In the genomic region with DNA sequence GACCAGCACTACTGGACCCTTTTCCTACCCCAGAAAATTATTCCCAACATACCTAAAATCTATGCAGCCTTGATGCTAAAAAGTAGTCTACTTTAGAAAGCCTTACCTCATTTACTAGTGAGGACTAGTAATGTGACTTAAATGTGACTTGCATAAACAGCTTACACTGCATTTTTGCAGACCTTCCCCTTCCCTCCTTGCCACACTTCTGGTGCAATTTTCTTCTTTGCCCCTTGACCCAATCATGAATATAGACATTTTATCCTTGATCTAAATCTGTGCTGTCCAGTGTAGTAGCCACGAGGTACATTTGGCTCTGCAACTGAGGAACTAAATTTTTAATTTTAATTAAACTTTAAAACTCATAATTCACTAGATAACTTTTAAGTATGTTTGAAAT, we compare ENCODE assay signal across 18 cellular contexts. TPM values are rescaled to one million over a fixed set of nuclear protein-coding genes. Genes with fewer than 3 reads are reported as not detected.
DNase-seq lines count a peak whose midpoint lies in the region; ATAC-seq and TF ChIP-seq lines count a peak whose summit lies in the region.
"Had no signal": no experiment of that assay in that cellular context is flagged by ENCODE, and none has a peak within 500 bp of the region (broad histone marks: within the 10 kb centered on the region; RNA-seq: fewer than 3 reads in every experiment).

No MANE protein-coding gene starts in this region.

- H3K4me1 ChIP-seq in HEK293 (ENCODE audit: control insufficient read depth, insufficient read depth, low read length), result peaks cover 10% of the 10 kb centered on the region; the same call in 1 of the 2 replicates

- peaks cover 18 to 32% of the 10 kb centered on the region in 2 experiments; a peak in 2 of 3 replicates for H3K36me3 ChIP-seq in HEK293 (ENCODE audit: control insufficient read depth in 2 of 2, insufficient read depth in 1 of 2, low read length in 2 of 2)
- H3K36me3 ChIP-seq: pancreas had no signal

- H3K27ac ChIP-seq in HEK293 (ENCODE audit: extremely low read depth, low read depth, low read length), result no peak overlapping the region
- H3K27ac ChIP-seq: foreskin keratinocyte, pancreas had no signal

- H3K4me3 ChIP-seq in HEK293 (ENCODE audit: low read depth, low read length), result no peak overlapping the region
- H3K4me3 ChIP-seq: mucosa of descending colon, pancreas, smooth muscle cell, upper lobe of left lung had no signal

- TF ChIP-seq CTCF in HEK293 (tag by site-specific recombination; IDR thresholded peaks at IDR 0.05) (no peak), nephron progenitor cell (IDR thresholded peaks at IDR 0.05) (no peak)

- POLR2A ChIA-PET in activated CD4-positive, alpha-beta memory T cell treated with anti-CD3 and anti-CD28 coated beads, Interleukin-2, amount 10 ng/mL, durations not matched to agents 7 days and 5 days (lab: Charles Lee), result no interaction called here
- POLR2A ChIA-PET in activated CD4-positive, alpha-beta memory T cell treated with anti-CD3 and anti-CD28 coated beads for 36 hours (lab: Charles Lee), result interaction anchor here (1.0 kb wide), 1 partner anchor 10 kb away, joined by 3 read pairs; a partner anchor contains a TSS
- POLR2A ChIA-PET in HEK293 (lab: Yijun Ruan, JAX), result interaction anchor here (0.7 to 1.0 kb wide), 2 partner anchors 9 to 27 kb away, joined by 4 to 5 read pairs; no protein-coding TSS in a partner anchor

- DNase-seq in activated CD4-positive, alpha-beta memory T cell treated with anti-CD3 and anti-CD28 coated beads, Interleukin-2, amount 10 ng/mL, durations not matched to agents 7 days and 5 days, result no peak
- DNase-seq in activated CD4-positive, alpha-beta memory T cell treated with anti-CD3 and anti-CD28 coated beads for 36 hours, result no peak
- DNase-seq in nephron progenitor cell, result no peak
- DNase-seq in DMS153 (lab: John Stamatoyannopoulos, UW), result no peak
- DNase-seq: GOT3, left cardiac atrium, NCI-H1436 treated with DMSO at 0.1 percent for 48 hours, pancreas, T1000, upper lobe of left lung had no signal

- CTCF ChIA-PET in activated CD4-positive, alpha-beta memory T cell treated with anti-CD3 and anti-CD28 coated beads, Interleukin-2, amount 10 ng/mL, durations not matched to agents 7 days and 5 days (lab: Charles Lee), result interaction anchor here (0.7 kb wide), 1 partner anchor 134 kb away, joined by 3 read pairs; no protein-coding TSS in a partner anchor
- CTCF ChIA-PET in activated CD4-positive, alpha-beta memory T cell treated with anti-CD3 and anti-CD28 coated beads for 36 hours (lab: Charles Lee), result no interaction called here
- CTCF ChIA-PET in HEK293 (lab: Yijun Ruan, JAX), result no interaction called here

- no peaks in the 10 kb centered on the region for H3K9me3 Mint-ChIP-seq in activated CD4-positive, alpha-beta memory T cell treated with anti-CD3 and anti-CD28 coated beads, Interleukin-2, amount 10 ng/mL, durations not matched to agents 7 days and 5 days
- no peaks in the 10 kb centered on the region for H3K9me3 Mint-ChIP-seq in activated CD4-positive, alpha-beta memory T cell treated with anti-CD3 and anti-CD28 coated beads for 36 hours
- no peaks in the 10 kb centered on the region for H3K9me3 Mint-ChIP-seq in activated T-helper 17 cell treated with anti-CD3 and anti-CD28 coated beads, Interleukin-2, amount 50 U/mL, for 72 hours
- H3K9me3 Mint-ChIP-seq in nephron progenitor cell, result no peaks in the 10 kb centered on the region
- H3K9me3 Mint-ChIP-seq: stimulated activated memory B cell treated with anti-CD40 and anti-IgM and Interleukin-4, amounts not matched to agents 10 μg/mL and 1 μg/mL and 100 μg/mL, for 72 hours had no signal

- no peaks in the 10 kb centered on the region for H3K9me3 ChIP-seq in HEK293 (ENCODE audit: control insufficient read depth, insufficient read depth, low read depth, low read length)
- H3K9me3 ChIP-seq: mucosa of descending colon, pancreas, upper lobe of left lung had no signal

- no peaks in the 10 kb centered on the region for H3K27me3 Mint-ChIP-seq in activated CD4-positive, alpha-beta memory T cell treated with anti-CD3 and anti-CD28 coated beads, Interleukin-2, amount 10 ng/mL, durations not matched to agents 7 days and 5 days
- no peaks in the 10 kb centered on the region for H3K27me3 Mint-ChIP-seq in activated CD4-positive, alpha-beta memory T cell treated with anti-CD3 and anti-CD28 coated beads for 36 hours
- no peaks in the 10 kb centered on the region for H3K27me3 Mint-ChIP-seq in activated T-helper 17 cell treated with anti-CD3 and anti-CD28 coated beads, Interleukin-2, amount 50 U/mL, for 72 hours
- H3K27me3 Mint-ChIP-seq in nephron progenitor cell (ENCODE audit: low read depth, poor library complexity), result no peaks in the 10 kb centered on the region
- H3K27me3 Mint-ChIP-seq: stimulated activated memory B cell treated with anti-CD40 and anti-IgM and Interleukin-4, amounts not matched to agents 10 μg/mL and 1 μg/mL and 100 μg/mL, for 72 hours had no signal

- no peak for ATAC-seq in activated T-helper 17 cell treated with anti-CD3 and anti-CD28 coated beads, Interleukin-2, amount 50 U/mL, for 72 hours (replicated peaks)
- ATAC-seq in HG02610 (IDR thresholded peaks at IDR 0.05; ENCODE audit: unreplicated experiment), result no peak
- no peak for ATAC-seq in HG03520 (IDR thresholded peaks at IDR 0.05; ENCODE audit: unreplicated experiment)
- ATAC-seq: left cardiac atrium; mucosa of descending colon; pancreas; stimulated activated memory B cell treated with anti-CD40 and anti-IgM and Interleukin-4, amounts not matched to agents 10 μg/mL and 1 μg/mL and 100 μg/mL, for 72 hours had no signal

- peaks cover 62% of the 10 kb centered on the region for H3K4me1 Mint-ChIP-seq in activated CD4-positive, alpha-beta memory T cell treated with anti-CD3 and anti-CD28 coated beads, Interleukin-2, amount 10 ng/mL, durations not matched to agents 7 days and 5 days
- H3K4me1 Mint-ChIP-seq in activated CD4-positive, alpha-beta memory T cell treated with anti-CD3 and anti-CD28 coated beads for 36 hours (ENCODE audit: low read depth), result peaks cover 59% of the 10 kb centered on the region
- peaks cover 36% of the 10 kb centered on the region for H3K4me1 Mint-ChIP-seq in activated T-helper 17 cell treated with anti-CD3 and anti-CD28 coated beads, Interleukin-2, amount 50 U/mL, for 72 hours
- peaks cover 52% of the 10 kb centered on the region for H3K4me1 Mint-ChIP-seq in nephron progenitor cell

- peak overlapping the region; percentile 12 for H3K27ac Mint-ChIP-seq in activated CD4-positive, alpha-beta memory T cell treated with anti-CD3 and anti-CD28 coated beads, Interleukin-2, amount 10 ng/mL, durations not matched to agents 7 days and 5 days
- no peak overlapping the region for H3K27ac Mint-ChIP-seq in activated CD4-positive, alpha-beta memory T cell treated with anti-CD3 and anti-CD28 coated beads for 36 hours
- H3K27ac Mint-ChIP-seq in activated T-helper 17 cell treated with anti-CD3 and anti-CD28 coated beads, Interleukin-2, amount 50 U/mL, for 72 hours, result no peak overlapping the region
- peak overlapping the region; percentile 12 for H3K27ac Mint-ChIP-seq in nephron progenitor cell

- H3K4me3 Mint-ChIP-seq in activated CD4-positive, alpha-beta memory T cell treated with anti-CD3 and anti-CD28 coated beads, Interleukin-2, amount 10 ng/mL, durations not matched to agents 7 days and 5 days, result no peak overlapping the region
- H3K4me3 Mint-ChIP-seq in activated CD4-positive, alpha-beta memory T cell treated with anti-CD3 and anti-CD28 coated beads for 36 hours, result no peak overlapping the region
- peak overlapping the region; percentile 54 for H3K4me3 Mint-ChIP-seq in activated T-helper 17 cell treated with anti-CD3 and anti-CD28 coated beads, Interleukin-2, amount 50 U/mL, for 72 hours
- peak overlapping the region; percentile 44 for H3K4me3 Mint-ChIP-seq in nephron progenitor cell

- peaks cover 38% of the 10 kb centered on the region for H3K36me3 Mint-ChIP-seq in activated CD4-positive, alpha-beta memory T cell treated with anti-CD3 and anti-CD28 coated beads, Interleukin-2, amount 10 ng/mL, durations not matched to agents 7 days and 5 days (ENCODE audit: low read depth)
- H3K36me3 Mint-ChIP-seq in activated CD4-positive, alpha-beta memory T cell treated with anti-CD3 and anti-CD28 coated beads for 36 hours, result peaks cover 10% of the 10 kb centered on the region
- H3K36me3 Mint-ChIP-seq in activated T-helper 17 cell treated with anti-CD3 and anti-CD28 coated beads, Interleukin-2, amount 50 U/mL, for 72 hours (ENCODE audit: low read depth), result peaks cover 66% of the 10 kb centered on the region
- H3K36me3 Mint-ChIP-seq in nephron progenitor cell (ENCODE audit: low read depth), result peaks cover 21% of the 10 kb centered on the region

- intact Hi-C loops in activated CD4-positive, alpha-beta memory T cell treated with anti-CD3 and anti-CD28 coated beads for 36 hours (cut with micrococcal nuclease), result loop anchor here (5.0 kb wide), 6 partner anchors 203 to 808 kb away; a partner anchor contains a TSS

TF ChIP-seq in HEK293, 187 proteins besides CTCF, POLR2A, EP300 and RAD21 (continues in another document):
- TF ChIP-seq, protein P1, sequence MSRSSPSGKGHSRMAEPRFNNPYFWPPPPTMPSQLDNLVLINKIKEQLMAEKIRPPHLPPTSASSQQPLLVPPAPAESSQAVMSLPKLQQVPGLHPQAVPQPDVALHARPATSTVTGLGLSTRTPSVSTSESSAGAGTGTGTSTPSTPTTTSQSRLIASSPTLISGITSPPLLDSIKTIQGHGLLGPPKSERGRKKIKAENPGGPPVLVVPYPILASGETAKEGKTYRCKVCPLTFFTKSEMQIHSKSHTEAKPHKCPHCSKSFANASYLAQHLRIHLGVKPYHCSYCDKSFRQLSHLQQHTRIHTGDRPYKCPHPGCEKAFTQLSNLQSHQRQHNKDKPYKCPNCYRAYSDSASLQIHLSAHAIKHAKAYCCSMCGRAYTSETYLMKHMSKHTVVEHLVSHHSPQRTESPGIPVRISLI (tag by site-specific recombination; IDR thresholded peaks at IDR 0.05), result peak; percentile 25; the same call in 1 of the 2 replicates

RNA-seq across cellular contexts. Expression of a gene that starts 7.0 kb away (rescaled TPM):
- total RNA-seq in activated CD4-positive, alpha-beta memory T cell treated with anti-CD3 and anti-CD28 coated beads, Interleukin-2, amount 10 ng/mL, durations not matched to agents 7 days and 5 days, result 10 to 100 TPM; 20.9 to 21.6 TPM
- 10 to 100 TPM; 14.4 to 16.5 TPM for total RNA-seq in activated CD4-positive, alpha-beta memory T cell treated with anti-CD3 and anti-CD28 coated beads for 36 hours
- total RNA-seq in activated T-helper 17 cell treated with anti-CD3 and anti-CD28 coated beads, Interleukin-2, amount 50 U/mL, for 72 hours, result 10 to 100 TPM; 16.5 to 42.7 TPM

RNA-seq across cellular contexts. Expression of a gene that starts 10.3 kb away (rescaled TPM):
- 1 to 10 TPM; 5.3 TPM for total RNA-seq in activated CD4-positive, alpha-beta memory T cell treated with anti-CD3 and anti-CD28 coated beads, Interleukin-2, amount 10 ng/mL, durations not matched to agents 7 days and 5 days
- total RNA-seq in activated CD4-positive, alpha-beta memory T cell treated with anti-CD3 and anti-CD28 coated beads for 36 hours, result 1 to 10 TPM; 2.8 to 3.6 TPM
- total RNA-seq in activated T-helper 17 cell treated with anti-CD3 and anti-CD28 coated beads, Interleukin-2, amount 50 U/mL, for 72 hours, result 1 to 10 TPM; 2.0 to 3.0 TPM

RNA-seq across cellular contexts. Expression of a gene that starts 54.3 kb away (rescaled TPM):
- under 1 TPM; 0.40 to 0.50 TPM for total RNA-seq in activated CD4-positive, alpha-beta memory T cell treated with anti-CD3 and anti-CD28 coated beads, Interleukin-2, amount 10 ng/mL, durations not matched to agents 7 days and 5 days
- 1 to 10 TPM; 3.7 to 4.0 TPM for total RNA-seq in activated CD4-positive, alpha-beta memory T cell treated with anti-CD3 and anti-CD28 coated beads for 36 hours
- total RNA-seq in activated T-helper 17 cell treated with anti-CD3 and anti-CD28 coated beads, Interleukin-2, amount 50 U/mL, for 72 hours, result 10 to 100 TPM in 1 of 2 donors, 1 to 10 TPM in 1; 2.1 to 14.8 TPM

Comparison
In these comparisons a context has a peak if more than half of its experiments do, and no peak if none do; other contexts are left out.
1. H3K27ac Mint-ChIP-seq: peak in activated CD4-positive, alpha-beta memory T cell treated with anti-CD3 and anti-CD28 coated beads, Interleukin-2, amount 10 ng/mL, durations not matched to agents 7 days and 5 days (single experiment) and nephron progenitor cell (single experiment); none in activated CD4-positive, alpha-beta memory T cell treated with anti-CD3 and anti-CD28 coated beads for 36 hours (single experiment) and activated T-helper 17 cell treated with anti-CD3 and anti-CD28 coated beads, Interleukin-2, amount 50 U/mL, for 72 hours (single experiment).
2. H3K4me3 Mint-ChIP-seq: peak in activated T-helper 17 cell treated with anti-CD3 and anti-CD28 coated beads, Interleukin-2, amount 50 U/mL, for 72 hours (single experiment) and nephron progenitor cell (single experiment); none in activated CD4-positive, alpha-beta memory T cell treated with anti-CD3 and anti-CD28 coated beads, Interleukin-2, amount 10 ng/mL, durations not matched to agents 7 days and 5 days (single experiment) and activated CD4-positive, alpha-beta memory T cell treated with anti-CD3 and anti-CD28 coated beads for 36 hours (single experiment).